In the genomic region with DNA sequence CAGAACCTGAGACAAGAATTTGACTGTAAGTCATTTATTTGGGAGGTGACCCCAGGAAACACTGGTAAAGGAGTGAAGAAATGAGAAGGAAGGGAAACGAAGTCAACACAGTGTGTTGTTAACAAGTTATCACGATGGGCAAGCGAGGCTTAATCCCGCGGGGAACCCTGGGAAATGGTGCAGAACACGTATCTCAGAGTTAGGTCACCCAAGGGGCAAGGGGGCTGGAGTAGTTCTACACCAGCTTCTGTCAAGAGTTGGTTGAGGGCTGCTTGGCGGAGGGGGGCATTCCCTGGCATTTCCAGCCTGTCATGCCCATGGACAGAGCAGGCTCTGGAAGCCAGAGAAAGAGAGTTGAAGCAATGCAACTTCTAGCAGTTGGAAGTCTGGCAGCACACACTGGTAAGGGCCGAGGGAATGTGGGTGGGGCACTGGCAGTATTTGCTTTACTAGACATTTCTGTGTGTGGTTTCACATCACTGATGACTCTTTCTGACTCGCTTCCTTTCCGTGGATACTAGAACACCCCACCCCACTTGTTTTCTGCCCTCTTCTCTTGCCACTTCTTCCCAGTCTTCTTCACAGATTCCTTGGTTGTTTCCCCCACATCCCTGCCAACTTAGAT, we compare ENCODE assay signal across 15 cellular contexts. TPM values are rescaled to one million over a fixed set of nuclear protein-coding genes. Genes with fewer than 3 reads are reported as not detected.
DNase-seq lines count a peak whose midpoint lies in the region; FAIRE-seq and TF ChIP-seq lines count a peak whose summit lies in the region.
"Had no signal": no experiment of that assay in that cellular context is flagged by ENCODE, and none has a peak within 500 bp of the region (broad histone marks: within the 10 kb centered on the region; RNA-seq: fewer than 3 reads in every experiment).

No MANE protein-coding gene starts in this region.

- no peak overlapping the region for H2AFZ ChIP-seq in hepatocyte

- DNase-seq in stimulated activated CD4-positive, alpha-beta T cell treated with anti-CD3 and anti-CD28 coated beads, Interleukin-15, amount 100 ng/mL, for 24 hours = peak; percentile 2
- DNase-seq in stimulated activated CD4-positive, alpha-beta T cell treated with anti-CD3 and anti-CD28 coated beads, Interleukin-4, amount 100 ng/mL, for 4 hours = no peak
- DNase-seq in amniotic stem cell (lab: John Stamatoyannopoulos, UW) (peak; percentile 1), hepatocyte (ENCODE audit: low spot score) (peak; percentile 49), NCI-H748 treated with DMSO at 0.1 percent for 48 hours (lab: John Stamatoyannopoulos, UW) (no peak), kidney (no peak), caudate nucleus (lab: John Stamatoyannopoulos, UW) (no peak), stomach (no peak)
- DNase-seq: activated gamma-delta T cell treated with Interleukin-2 at 50 U/mL for 16 hours; effector CD8-positive, alpha-beta T cell; NCI-H2029; occipital lobe; transverse colon had no signal

- no peak for FAIRE-seq in kidney (lab: Jason Lieb, UNC)
- FAIRE-seq: GM12891 had no signal

- no peaks in the 10 kb centered on the region for H4K20me1 ChIP-seq in hepatocyte (ENCODE audit: insufficient read depth, poor library complexity, severe bottlenecking)

- no peak overlapping the region for H3K9ac ChIP-seq in kidney (ENCODE audit: low read length in 2 of 2)

- H3K4me1 ChIP-seq in hepatocyte (ENCODE audit: insufficient read depth) (no peaks in the 10 kb centered on the region), kidney (ENCODE audit: control insufficient read depth in 1 of 2, insufficient read depth in 1 of 2, low read depth in 1 of 2, low read length in 2 of 2) (no peaks in the 10 kb centered on the region), stomach (no peaks in the 10 kb centered on the region)
- H3K4me1 ChIP-seq: transverse colon had no signal

- no peaks in the 10 kb centered on the region for H3K27me3 ChIP-seq in hepatocyte
- H3K27me3 ChIP-seq in stomach = no peaks in the 10 kb centered on the region
- H3K27me3 ChIP-seq: transverse colon had no signal

- H3K4me3 ChIP-seq in hepatocyte (no peak overlapping the region), kidney (ENCODE audit: low read length in 2 of 2) (no peak overlapping the region), stomach (no peak overlapping the region)
- H3K4me3 ChIP-seq: transverse colon had no signal

- H3K79me2 ChIP-seq in hepatocyte = no peaks in the 10 kb centered on the region

- H3K9me3 ChIP-seq in hepatocyte (ENCODE audit: low read depth) = no peaks in the 10 kb centered on the region
- no peaks in the 10 kb centered on the region for H3K9me3 ChIP-seq in kidney (ENCODE audit: control insufficient read depth in 1 of 2, low read length in 2 of 2)
- H3K9me3 ChIP-seq in stomach = no peaks in the 10 kb centered on the region
- H3K9me3 ChIP-seq: transverse colon had no signal

- H3K27ac ChIP-seq in hepatocyte = no peak overlapping the region
- H3K27ac ChIP-seq in kidney (ENCODE audit: low read depth in 2 of 2, low read length in 2 of 2) = no peak overlapping the region
- H3K27ac ChIP-seq in caudate nucleus (ENCODE audit: low read depth, low read length) = no peak overlapping the region
- H3K27ac ChIP-seq in stomach = no peak overlapping the region
- H3K27ac ChIP-seq: transverse colon had no signal

- no peaks in the 10 kb centered on the region for H3K9me2 ChIP-seq in hepatocyte (replicated peaks; ENCODE audit: insufficient read depth)

- H3K36me3 ChIP-seq in hepatocyte (replicated peaks; ENCODE audit: insufficient read depth, low read depth) (no peaks in the 10 kb centered on the region), kidney (ENCODE audit: control insufficient read depth in 1 of 2, insufficient read depth in 2 of 2, low read length in 2 of 2) (no peaks in the 10 kb centered on the region), stomach (no peaks in the 10 kb centered on the region)
- H3K36me3 ChIP-seq: transverse colon had no signal

- H3K4me2 ChIP-seq in hepatocyte = no peak overlapping the region

- 67% methylated on average over 10 of the region's 10 CpGs for WGBS in hepatocyte (ENCODE audit: low lambda C conversion rate, missing lambda C conversion rate)
- WGBS in stomach, 5 donors = 43 to 66% (median 56%) methylated on average over 9 to 10 of the region's 10 CpGs

- TF ChIP-seq CTCF in hepatocyte (IDR thresholded peaks at IDR 0.05; ENCODE audit: poor library complexity) = no peak
- no peak for TF ChIP-seq CTCF in kidney (IDR thresholded peaks at IDR 0.05; ENCODE audit: borderline replicate concordance, extremely low read depth, insufficient read depth)
- TF ChIP-seq CTCF in stomach (IDR thresholded peaks at IDR 0.05) = no peak

- no peak for TF ChIP-seq EP300 in stomach (IDR thresholded peaks at IDR 0.05)

- no peak for TF ChIP-seq POLR2A in stomach (IDR thresholded peaks at IDR 0.05)

- intact Hi-C loops in kidney (cut with DNase I) (no loop called here), stomach (cut with DNase I; ENCODE audit: low total_unique reads) (no loop called here)

RNA-seq across cellular contexts. Expression of a gene that starts 52.2 kb away (rescaled TPM):
- 3.7 and 4.5 TPM in 2 replicates for total RNA-seq in hepatocyte
- 2.1 and 2.9 TPM in 2 replicates for polyA plus RNA-seq in hepatocyte
- 1.2 TPM for total RNA-seq in kidney
- polyA plus RNA-seq in kidney (ENCODE audit: insufficient read depth, low read depth, low replicate concordance) = not detected
- 10 to 100 TPM in 1 of 5 donors, 1 to 10 TPM in 3, under 1 TPM in 1; 0.29 to 25.0 (median 4.8) TPM for total RNA-seq in stomach
- polyA plus RNA-seq in stomach = 1 to 10 TPM in 2 of 3 donors, under 1 TPM in 1; 0.30 to 1.5 (median 1.2) TPM
- polyA plus RNA-seq: CD14-positive monocyte had no signal

Comparison
In these comparisons a context has a peak if more than half of its experiments do, and no peak if none do; other contexts are left out.
1. DNase-seq: peak in stimulated activated CD4-positive, alpha-beta T cell treated with anti-CD3 and anti-CD28 coated beads, Interleukin-15, amount 100 ng/mL, for 24 hours (single experiment), amniotic stem cell (single experiment) and hepatocyte (single experiment); none in stimulated activated CD4-positive, alpha-beta T cell treated with anti-CD3 and anti-CD28 coated beads, Interleukin-4, amount 100 ng/mL, for 4 hours (0 of 2), NCI-H748 treated with DMSO at 0.1 percent for 48 hours (single experiment), kidney (single experiment), caudate nucleus (0 of 61) and stomach (single experiment).